7 cellular contexts compared by ENCODE assay signal in the genomic region with DNA sequence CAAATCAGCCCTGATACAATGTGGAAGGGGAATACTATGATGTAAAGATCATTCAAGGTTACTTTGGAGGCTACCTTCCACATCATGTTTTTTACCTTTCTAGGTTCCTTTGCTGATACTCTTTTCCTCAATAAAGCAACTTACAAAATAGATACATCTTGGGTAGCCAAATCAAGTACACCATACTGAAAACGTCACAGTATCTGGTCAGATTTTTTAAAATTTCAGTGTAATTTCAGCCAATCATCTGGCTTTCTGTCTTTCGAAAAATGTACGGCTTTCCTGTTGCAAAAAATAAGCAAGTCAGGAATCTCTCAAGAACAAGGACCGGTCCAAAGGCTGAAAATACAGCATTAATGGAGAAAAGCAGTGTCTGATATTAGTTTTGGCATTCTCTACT.
"Had no signal": no experiment of that assay in that cellular context is flagged by ENCODE, and none has a peak within 500 bp of the region (broad histone marks: within the 10 kb centered on the region; RNA-seq: fewer than 3 reads in every experiment).

No MANE protein-coding gene starts in this region.

- H3K4me3 Mint-ChIP-seq: H9, IgD-negative memory B cell had no signal

- H3K27ac Mint-ChIP-seq: IgD-negative memory B cell had no signal

- FAIRE-seq: H54, HTR-8/SVneo had no signal

- DNase-seq: GOT3, H9, HCEC 1CT, KG1 had no signal

- H3K9me3 Mint-ChIP-seq: IgD-negative memory B cell had no signal

- H3K36me3 Mint-ChIP-seq: IgD-negative memory B cell had no signal
